Comparison of ENCODE assay signal across 9 cellular contexts in the genomic region with DNA sequence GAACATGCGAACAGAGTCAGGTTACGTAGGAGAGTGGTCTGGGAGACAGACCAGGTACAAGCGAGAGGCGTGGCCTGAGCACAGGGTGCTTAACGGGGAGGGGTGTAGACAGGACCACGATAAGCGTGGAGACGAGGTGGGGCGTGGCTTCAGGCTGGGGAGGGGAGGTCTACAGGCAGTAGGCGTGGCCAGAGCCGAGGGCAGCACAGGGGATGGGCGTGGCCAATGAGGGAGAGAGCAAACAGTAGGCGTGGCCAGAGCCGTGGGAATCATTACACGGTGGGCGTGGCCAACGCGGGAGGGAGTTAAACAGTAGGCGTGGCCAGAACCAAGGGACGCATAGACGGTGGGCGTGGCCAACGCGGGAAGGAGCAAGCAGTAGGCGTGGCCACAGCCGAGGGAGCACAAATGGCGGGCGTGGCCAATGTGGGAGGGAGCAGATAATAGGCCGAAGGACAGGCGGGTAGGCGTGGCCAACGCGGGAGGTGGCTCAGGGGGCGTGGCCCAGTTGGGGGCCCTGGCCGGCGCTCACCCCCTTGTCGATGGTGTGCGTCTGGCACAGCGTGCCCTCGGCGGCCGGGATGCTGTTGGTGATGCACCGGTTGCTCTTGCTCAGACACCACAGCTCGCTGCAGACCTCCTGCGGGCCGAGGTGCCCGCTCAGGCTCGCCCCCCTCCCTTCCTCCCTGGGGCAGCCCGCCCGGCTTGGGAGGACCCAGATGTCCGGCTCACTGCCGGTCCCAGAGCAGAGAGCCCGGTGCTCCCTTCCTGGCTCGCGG. TPM values are rescaled to one million over a fixed set of nuclear protein-coding genes. Genes with fewer than 3 reads are reported as not detected.
A peak's percentile ranks its signal among the peaks of the same experiment; 100 is the strongest.
DNase-seq lines count a peak whose midpoint lies in the region; ATAC-seq, FAIRE-seq and TF ChIP-seq lines count a peak whose summit lies in the region.
"Had no signal": no experiment of that assay in that cellular context is flagged by ENCODE, and none has a peak within 500 bp of the region (broad histone marks: within the 10 kb centered on the region; RNA-seq: fewer than 3 reads in every experiment).

No MANE protein-coding gene starts in this region.

- peak; percentile 80 for ATAC-seq in activated naive CD8-positive, alpha-beta T cell treated with anti-CD3 and anti-CD28 coated beads, Interleukin-2, amount 10 ng/mL, durations not matched to agents 7 days and 5 days (ENCODE audit: low read depth)
- ATAC-seq in heart right ventricle (peak; percentile 92 to 96 (median 93)), pancreas (peak; percentile 72 to 90 (median 86)), GM19023 (IDR thresholded peaks at IDR 0.05; ENCODE audit: unreplicated experiment) (no peak)

- H3K4me1 ChIP-seq in heart right ventricle (peaks cover 7 to 26% (median 18%) of the 10 kb centered on the region in 9 donors), pancreas (peaks cover 0 to 9% (median 0%) of the 10 kb centered on the region in 3 donors)

- peaks cover 11% of the 10 kb centered on the region for H3K36me3 Mint-ChIP-seq in activated naive CD8-positive, alpha-beta T cell treated with anti-CD3 and anti-CD28 coated beads, Interleukin-2, amount 10 ng/mL, durations not matched to agents 7 days and 5 days

- H3K4me1 Mint-ChIP-seq in activated naive CD8-positive, alpha-beta T cell treated with anti-CD3 and anti-CD28 coated beads, Interleukin-2, amount 10 ng/mL, durations not matched to agents 7 days and 5 days: peaks cover 13% of the 10 kb centered on the region

- H3K36me3 ChIP-seq in heart right ventricle (peaks cover 0 to 32% (median 0%) of the 10 kb centered on the region in 9 donors), pancreas (no peaks in the 10 kb centered on the region)

- 1 to 2% methylated on average over 55 of the region's 55 CpGs for WGBS in heart right ventricle, 2 donors
- 3 to 4% methylated on average over 45 to 55 of the region's 55 CpGs for WGBS in pancreas, 2 donors

- H3K4me3 ChIP-seq in heart right ventricle (peak overlapping the region; percentile 23 to 50 (median 45)), pancreas (peak overlapping the region in 2 of 4 donors; percentile 1 to 24)

- H3K27ac Mint-ChIP-seq in activated naive CD8-positive, alpha-beta T cell treated with anti-CD3 and anti-CD28 coated beads, Interleukin-2, amount 10 ng/mL, durations not matched to agents 7 days and 5 days: peak overlapping the region; percentile 10

- H3K9me3 ChIP-seq in heart right ventricle: peaks cover 0 to 11% (median 0%) of the 10 kb centered on the region in 11 donors
- H3K9me3 ChIP-seq in pancreas: no peaks in the 10 kb centered on the region

- peak overlapping the region; percentile 77 for H3K4me3 Mint-ChIP-seq in activated naive CD8-positive, alpha-beta T cell treated with anti-CD3 and anti-CD28 coated beads, Interleukin-2, amount 10 ng/mL, durations not matched to agents 7 days and 5 days

- intact Hi-C loops in heart right ventricle (cut with DNase I): no loop called here
- intact Hi-C loops in pancreas (cut with DNase I): no loop called here

- DNase-seq in GM20000 (ENCODE audit: low spot score) (peak; percentile 47), SW 1271 (lab: John Stamatoyannopoulos, UW) (peak; percentile 45 to 49), heart right ventricle (peak; percentile 95 to 96), pancreas (peak; percentile 66 to 92 (median 86)), superior temporal gyrus (ENCODE audit: extremely low spot score) (peak; percentile 78), NCI-H510A (lab: John Stamatoyannopoulos, UW) (no peak)
- DNase-seq in activated naive CD8-positive, alpha-beta T cell treated with anti-CD3 and anti-CD28 coated beads, Interleukin-2, amount 10 ng/mL, durations not matched to agents 7 days and 5 days: peak; percentile 85

- TF ChIP-seq CTCF in GM20000 (IDR thresholded peaks at IDR 0.05; ENCODE audit: extremely low read depth, missing control alignments) (no peak), heart right ventricle (IDR thresholded peaks at IDR 0.05) (no peak), pancreas (IDR thresholded peaks at IDR 0.05) (no peak)

- H3K27ac ChIP-seq in heart right ventricle (peak overlapping the region in 5 of 10 donors; percentile 1 to 45 (median 33)), pancreas (peak overlapping the region in 3 of 4 donors; percentile 16 to 18 (median 17))

- peaks cover 0 to 23% (median 10%) of the 10 kb centered on the region in 7 donors for H3K27me3 ChIP-seq in heart right ventricle
- H3K27me3 ChIP-seq in pancreas: no peaks in the 10 kb centered on the region

- H3K27me3 Mint-ChIP-seq in activated naive CD8-positive, alpha-beta T cell treated with anti-CD3 and anti-CD28 coated beads, Interleukin-2, amount 10 ng/mL, durations not matched to agents 7 days and 5 days: peaks cover 9% of the 10 kb centered on the region

- H3K9me3 Mint-ChIP-seq in activated naive CD8-positive, alpha-beta T cell treated with anti-CD3 and anti-CD28 coated beads, Interleukin-2, amount 10 ng/mL, durations not matched to agents 7 days and 5 days: peaks cover 8% of the 10 kb centered on the region

- POLR2A ChIA-PET in activated naive CD8-positive, alpha-beta T cell treated with anti-CD3 and anti-CD28 coated beads, Interleukin-2, amount 10 ng/mL, durations not matched to agents 7 days and 5 days (lab: Charles Lee): interaction anchor here (0.6 kb wide), 1 partner anchor 11 kb away, joined by 3 read pairs; no protein-coding TSS in a partner anchor

- FAIRE-seq in pancreas (lab: Jason Lieb, UNC): no peak

RNA-seq across cellular contexts. Expression of a gene that starts 15.2 kb away (rescaled TPM):
- 100 to 1,000 TPM; 306 to 332 TPM for total RNA-seq in activated naive CD8-positive, alpha-beta T cell treated with anti-CD3 and anti-CD28 coated beads, Interleukin-2, amount 10 ng/mL, durations not matched to agents 7 days and 5 days
- total RNA-seq in heart right ventricle (10 to 100 TPM in 2 of 10 donors, 1 to 10 TPM in 8; 2.0 to 25.7 (median 6.5) TPM), pancreas (10 to 100 TPM in 2 of 6 donors, 1 to 10 TPM in 4; 1.2 to 21.3 (median 4.8) TPM)
- polyA plus RNA-seq in heart right ventricle (1 to 10 TPM; 2.6 to 7.7 TPM), pancreas (1 to 10 TPM; 1.9 to 7.5 TPM)

RNA-seq across cellular contexts. Expression of a gene that starts 18.1 kb away (rescaled TPM):
- 10 to 100 TPM; 40.3 to 41.3 TPM for total RNA-seq in activated naive CD8-positive, alpha-beta T cell treated with anti-CD3 and anti-CD28 coated beads, Interleukin-2, amount 10 ng/mL, durations not matched to agents 7 days and 5 days
- total RNA-seq in heart right ventricle: 10 to 100 TPM in 4 of 10 donors, 1 to 10 TPM in 6; 2.7 to 12.6 (median 7.1) TPM
- 10 to 100 TPM in 1 of 2 donors, 1 to 10 TPM in 1; 9.1 to 34.5 TPM for polyA plus RNA-seq in heart right ventricle
- total RNA-seq in pancreas: 10 to 100 TPM in 4 of 6 donors, 1 to 10 TPM in 2; 6.7 to 45.2 (median 15.7) TPM
- 100 to 1,000 TPM in 1 of 2 donors, 10 to 100 TPM in 1; 46.6 to 106 TPM for polyA plus RNA-seq in pancreas

RNA-seq across cellular contexts. Expression of a gene that starts 38.0 kb away (rescaled TPM):
- total RNA-seq in activated naive CD8-positive, alpha-beta T cell treated with anti-CD3 and anti-CD28 coated beads, Interleukin-2, amount 10 ng/mL, durations not matched to agents 7 days and 5 days: not detected
- not detected for total RNA-seq in heart right ventricle
- polyA plus RNA-seq in heart right ventricle: not detected
- not detected for total RNA-seq in pancreas
- polyA plus RNA-seq in pancreas: not detected
- total RNA-seq: T-helper 1 cell treated with Interleukin-12 subunit alpha and Interleukin-12 subunit beta and Interleukin-4 antibody, amounts not matched to agents 30 ng/mL and 1 ng/mL, for 36 hours had no signal

Comparison
In these comparisons a context has a peak if more than half of its experiments do, and no peak if none do; other contexts are left out.
1. RNA of a gene that starts 15.2 kb away (total RNA-seq): 306 to 332 TPM in activated naive CD8-positive, alpha-beta T cell treated with anti-CD3 and anti-CD28 coated beads, Interleukin-2, amount 10 ng/mL, durations not matched to agents 7 days and 5 days; 2.0 to 25.7 TPM in heart right ventricle and 1.2 to 21.3 TPM in pancreas; every median in the first group is over 10 times any median in the second.